8 cellular contexts compared by ENCODE assay signal in genomic region chr2:72934683-72935610, GRCh38. TPM values are rescaled to one million over a fixed set of nuclear protein-coding genes. Genes with fewer than 3 reads are reported as not detected.
DNase-seq lines count a peak whose midpoint lies in the region; ATAC-seq and TF ChIP-seq lines count a peak whose summit lies in the region.

No MANE protein-coding gene starts in this region.

- POLR2A ChIA-PET in HEK293T (lab: Yijun Ruan, JAX), result interaction anchor here (1.1 to 1.5 kb wide), 2 partner anchors 43 to 47 kb away, joined by 3 read pairs; no protein-coding TSS in a partner anchor
- POLR2A ChIA-PET in RWPE1 (lab: Yijun Ruan, JAX; ENCODE audit: low non-redundant PET), result no interaction called here

- H3K36me3 ChIP-seq in mesendoderm (ENCODE audit: control insufficient read depth, insufficient read depth, low read length) (no peaks in the 10 kb centered on the region), vagina (no peaks in the 10 kb centered on the region)

- WGBS in mesendoderm (ENCODE audit: extremely low coverage, insufficient coverage, low lambda C conversion rate), result no CpG with 5 or more reads among the region's 14 CpGs

- H4K5ac ChIP-seq in mesendoderm (ENCODE audit: low read length), result no peak overlapping the region

- DNase-seq in HEK293T (ENCODE audit: extremely low spot score) (peak; percentile 53), RWPE1 (ENCODE audit: low spot score) (peak; percentile 62), mesendoderm (peak; percentile 81), vagina (ENCODE audit: extremely low spot score in 2 of 2) (no peak), GOT3 (lab: John Stamatoyannopoulos, UW) (no peak), COLO829 (ENCODE audit: low spot score) (no peak)

- H3K4me2 ChIP-seq in mesendoderm (ENCODE audit: low read length), result no peak overlapping the region

- no peak overlapping the region for H3K9ac ChIP-seq in mesendoderm (ENCODE audit: low read length)

- CTCF ChIA-PET in HEK293T (lab: Yijun Ruan, JAX), result interaction anchor here (0.6 to 4.1 kb wide), 4 partner anchors 20 to 730 kb away, joined by 3 to 19 read pairs (median 6); partner anchors contain the start of gene SPR
- CTCF ChIA-PET in RWPE1 (lab: Yijun Ruan, JAX), result interaction anchor here (0.6 to 2.9 kb wide), 7 partner anchors 18 to 96 kb away, joined by 3 to 19 read pairs (median 3); no protein-coding TSS in a partner anchor

- peak overlapping the region; percentile 7 for H3K56ac ChIP-seq in mesendoderm (ENCODE audit: low read length)

- TF ChIP-seq POLR2A in vagina (IDR thresholded peaks at IDR 0.05), result no peak

- H2BK5ac ChIP-seq in mesendoderm (ENCODE audit: low read length), result no peak overlapping the region

- no peak overlapping the region for H4K8ac ChIP-seq in mesendoderm (ENCODE audit: low read depth, low read length)

- H3K23ac ChIP-seq in mesendoderm (ENCODE audit: low read length), result no peak overlapping the region

- H3K4ac ChIP-seq in mesendoderm (ENCODE audit: low read depth, low read length), result no peak overlapping the region

- no peak overlapping the region for H2AK5ac ChIP-seq in mesendoderm (ENCODE audit: low read length)

- H3K4me1 ChIP-seq in mesendoderm (ENCODE audit: control insufficient read depth, low read depth, low read length) (no peaks in the 10 kb centered on the region), vagina (peaks cover 10% of the 10 kb centered on the region)

- H3K79me2 ChIP-seq in mesendoderm (ENCODE audit: control insufficient read depth, insufficient read depth, low read length), result no peaks in the 10 kb centered on the region

- peak; percentile 50 for TF ChIP-seq CTCF in GM12873 (IDR thresholded peaks at IDR 0.05; ENCODE audit: insufficient read depth, low read depth, low read length, missing control alignments)
- TF ChIP-seq CTCF in RWPE1 (conservative IDR thresholded peaks at IDR 0.05; ENCODE audit: low read depth), result no peak
- no peak for TF ChIP-seq CTCF in vagina (IDR thresholded peaks at IDR 0.05)

- H3K18ac ChIP-seq in mesendoderm (ENCODE audit: low read length), result no peak overlapping the region

- H3K27me3 ChIP-seq in mesendoderm (ENCODE audit: insufficient read depth, low read length, poor library complexity) (no peaks in the 10 kb centered on the region), vagina (no peaks in the 10 kb centered on the region)

- H2BK120ac ChIP-seq in mesendoderm (ENCODE audit: low read depth, low read length), result no peak overlapping the region

- H3K27ac ChIP-seq in RWPE1 (no peak overlapping the region), mesendoderm (ENCODE audit: low read depth, low read length) (no peak overlapping the region), vagina (no peak overlapping the region)

- no peaks in the 10 kb centered on the region for H3K9me3 ChIP-seq in vagina

- intact Hi-C loops in vagina (cut with DNase I), result no loop called here

- ATAC-seq in GM21367 (IDR thresholded peaks at IDR 0.05; ENCODE audit: unreplicated experiment), result no peak

- H3K4me3 ChIP-seq in mesendoderm (ENCODE audit: low read length), result no peak overlapping the region
- no peak overlapping the region for H3K4me3 ChIP-seq in vagina

- H2BK15ac ChIP-seq in mesendoderm (replicated peaks; ENCODE audit: low read depth), result no peak overlapping the region

- H3K79me1 ChIP-seq in mesendoderm (ENCODE audit: low read length), result no peaks in the 10 kb centered on the region

TF ChIP-seq in HEK293T, 16 proteins besides CTCF, POLR2A, EP300 and RAD21:
- no peak for TF ChIP-seq SP1 (IDR thresholded peaks at IDR 0.05)
- no peak for TF ChIP-seq ARNT (IDR thresholded peaks at IDR 0.05)
- no peak for TF ChIP-seq LEF1 (IDR thresholded peaks at IDR 0.05; ENCODE audit: borderline replicate concordance)
- TF ChIP-seq ZNF384 (IDR thresholded peaks at IDR 0.05), result no peak
- no peak for TF ChIP-seq CTBP1 (IDR thresholded peaks at IDR 0.05; ENCODE audit: borderline replicate concordance)
- TF ChIP-seq PKNOX1 (IDR thresholded peaks at IDR 0.05), result no peak
- TF ChIP-seq FOXM1 (IDR thresholded peaks at IDR 0.05; ENCODE audit: borderline replicate concordance), result no peak
- no peak for TF ChIP-seq ELF4 (IDR thresholded peaks at IDR 0.05)
- TF ChIP-seq FOXA1 (IDR thresholded peaks at IDR 0.05), result no peak
- no peak for TF ChIP-seq L3MBTL2 (conservative IDR thresholded peaks at IDR 0.05)
- TF ChIP-seq HDGF (IDR thresholded peaks at IDR 0.05; ENCODE audit: borderline replicate concordance), result no peak
- no peak for TF ChIP-seq FOXK2 (IDR thresholded peaks at IDR 0.05)
- TF ChIP-seq BHLHE40 (IDR thresholded peaks at IDR 0.05; ENCODE audit: borderline replicate concordance), result no peak
- no peak for TF ChIP-seq TARDBP (IDR thresholded peaks at IDR 0.05)
- TF ChIP-seq NFRKB (IDR thresholded peaks at IDR 0.05), result no peak
- no peak for TF ChIP-seq SUZ12 (IDR thresholded peaks at IDR 0.05)

RNA-seq across cellular contexts. Expression of gene EMX1, which starts 17.6 kb away (rescaled TPM):
- polyA plus RNA-seq in mesendoderm (2013, experiment 1 of 2), result 0.15 TPM
- 0.35 TPM for polyA plus RNA-seq in mesendoderm (2013, experiment 2 of 2)
- total RNA-seq in vagina, result not detected

RNA-seq across cellular contexts. Expression of gene SPR, which starts 47.7 kb away (rescaled TPM):
- polyA plus RNA-seq in mesendoderm (2013, experiment 1 of 2), result 2.6 TPM
- polyA plus RNA-seq in mesendoderm (2013, experiment 2 of 2), result 2.6 TPM
- total RNA-seq in vagina, result 45.7 TPM

Comparison
In these comparisons a context has a peak if more than half of its experiments do, and no peak if none do; other contexts are left out.
1. DNase-seq: peak in HEK293T (single experiment), RWPE1 (single experiment) and mesendoderm (single experiment); none in vagina (0 of 2), GOT3 (single experiment) and COLO829 (single experiment).